ENCODE assay signal across 8 cellular contexts in genomic region chr1:150566589-150567340, GRCh38. TPM values are rescaled to one million over a fixed set of nuclear protein-coding genes. Genes with fewer than 3 reads are reported as not detected.
A peak's percentile ranks its signal among the peaks of the same experiment; 100 is the strongest.
DNase-seq lines count a peak whose midpoint lies in the region; ATAC-seq, FAIRE-seq and TF ChIP-seq lines count a peak whose summit lies in the region.

No MANE protein-coding gene starts in this region.

- H3K79me2 ChIP-seq in endothelial cell of umbilical vein (ENCODE audit: control insufficient read depth, insufficient read depth, low read length), result peaks cover 12% of the 10 kb centered on the region

- no peaks in the 10 kb centered on the region for H4K20me1 ChIP-seq in endothelial cell of umbilical vein (replicated peaks; ENCODE audit: control insufficient read depth, extremely low read depth, insufficient read depth, low read length)

- H3K4me2 ChIP-seq in endothelial cell of umbilical vein (ENCODE audit: insufficient read depth, low read length), result no peak overlapping the region

- FAIRE-seq in endothelial cell of umbilical vein (lab: Jason Lieb, UNC), result no peak

- TF ChIP-seq CTCF in CD8-positive, alpha-beta T cell (IDR thresholded peaks at IDR 0.05), result no peak
- no peak for TF ChIP-seq CTCF in endothelial cell of umbilical vein (IDR thresholded peaks at IDR 0.05; ENCODE audit: extremely low read depth in 1 of 2, insufficient read depth in 1 of 2, low read depth in 1 of 2, low read length in 2 of 2)
- no peak for TF ChIP-seq CTCF in ovary (IDR thresholded peaks at IDR 0.05)

- POLR2A ChIA-PET in CD8-positive, alpha-beta T cell (lab: Charles Lee), result interaction anchor here (1.0 to 14.6 kb wide), 4 partner anchors 9 to 203 kb away, joined by 3 to 584 read pairs (median 6); partner anchors contain the start of genes MCL1 and RPRD2
- POLR2A ChIA-PET in endothelial cell of umbilical vein (lab: Charles Lee), result interaction anchor here (1.3 to 3.7 kb wide), 2 partner anchors 12 to 13 kb away, joined by 3 to 37 read pairs; partner anchors contain the start of gene MCL1

- no peak overlapping the region for H2AFZ ChIP-seq in endothelial cell of umbilical vein (ENCODE audit: low read depth, low read length)

- no peak for ATAC-seq in CD8-positive, alpha-beta T cell
- ATAC-seq in HG02588 (IDR thresholded peaks at IDR 0.05; ENCODE audit: unreplicated experiment) (no peak), HG03095 (IDR thresholded peaks at IDR 0.05; ENCODE audit: unreplicated experiment) (no peak), GM19035 (IDR thresholded peaks at IDR 0.05; ENCODE audit: unreplicated experiment) (no peak)

- no peaks in the 10 kb centered on the region for H3K9me3 Mint-ChIP-seq in CD8-positive, alpha-beta T cell

- H3K27ac Mint-ChIP-seq in CD8-positive, alpha-beta T cell, result peak overlapping the region; percentile 98

- intact Hi-C loops in CD8-positive, alpha-beta T cell (cut with DNase I, micrococcal nuclease), result loop anchor here in 1 of 2 experiments (1.0 to 10.0 kb wide), 3 partner anchors 10 to 408 kb away; partner anchors contain the start of genes ANP32E and CERS2
- intact Hi-C loops in endothelial cell of umbilical vein (cut with micrococcal nuclease), result no loop called here
- intact Hi-C loops in ovary (cut with DNase I), result loop anchor here in 1 of 4 donors (5.0 kb wide), 1 partner anchor 46 kb away; no protein-coding TSS in a partner anchor

- peaks cover 85% of the 10 kb centered on the region for H3K4me1 Mint-ChIP-seq in CD8-positive, alpha-beta T cell (ENCODE audit: low read depth)

- dilution Hi-C loops in endothelial cell of umbilical vein (cut with MboI; ENCODE audit: extremely low pct_ligation_motif_present, low sequenced_read_pairs), result no loop called here

- TF ChIP-seq POLR2A in endothelial cell of umbilical vein (IDR thresholded peaks at IDR 0.05; ENCODE audit: low read depth, low read length) (no peak), ovary (IDR thresholded peaks at IDR 0.05) (peak; percentile 13)

- no peaks in the 10 kb centered on the region for H3K36me3 ChIP-seq in CD8-positive, alpha-beta T cell (ENCODE audit: insufficient read depth, low read length)
- no peaks in the 10 kb centered on the region for H3K36me3 ChIP-seq in SJCRH30
- peaks cover 0 to 3% of the 10 kb centered on the region in 2 experiments for H3K36me3 ChIP-seq in endothelial cell of umbilical vein (ENCODE audit: control insufficient read depth in 2 of 2, extremely low read depth in 1 of 2, insufficient read depth in 2 of 2, low read length in 2 of 2)
- H3K36me3 ChIP-seq in ovary, result no peaks in the 10 kb centered on the region

- no peaks in the 10 kb centered on the region for H3K27me3 ChIP-seq in CD8-positive, alpha-beta T cell (ENCODE audit: insufficient read depth, low read length)
- H3K27me3 ChIP-seq in SJCRH30 (no peaks in the 10 kb centered on the region), endothelial cell of umbilical vein (ENCODE audit: control insufficient read depth in 2 of 2, insufficient read depth in 2 of 2, low read length in 2 of 2) (no peaks in the 10 kb centered on the region), ovary (no peaks in the 10 kb centered on the region)

- H3K27ac ChIP-seq in CD8-positive, alpha-beta T cell (ENCODE audit: low read depth, low read length), result peak overlapping the region; percentile 53
- peak overlapping the region; percentile 92 for H3K27ac ChIP-seq in SJCRH30
- H3K27ac ChIP-seq in endothelial cell of umbilical vein (ENCODE audit: insufficient read depth, low read depth, low read length), result peak overlapping the region; percentile 84
- H3K27ac ChIP-seq in ovary, result peak overlapping the region; percentile 65 to 91

- peak overlapping the region; percentile 80 for H3K4me3 Mint-ChIP-seq in CD8-positive, alpha-beta T cell

- CTCF ChIA-PET in CD8-positive, alpha-beta T cell (lab: Charles Lee), result interaction anchor here (0.6 to 34.3 kb wide), 5 partner anchors 6 to 52 kb away, joined by 3 to 799 read pairs (median 349); partner anchors contain the start of genes ENSA and MCL1
- CTCF ChIA-PET in endothelial cell of umbilical vein (lab: Charles Lee), result interaction anchor here (8.5 to 13.9 kb wide), 2 partner anchors 9 to 51 kb away, joined by 184 to 288 read pairs; partner anchors contain the start of gene MCL1

- H3K4me1 ChIP-seq in CD8-positive, alpha-beta T cell (ENCODE audit: insufficient read depth, low read length), result peaks cover 94% of the 10 kb centered on the region
- H3K4me1 ChIP-seq in SJCRH30 (peaks cover 43% of the 10 kb centered on the region), endothelial cell of umbilical vein (ENCODE audit: control insufficient read depth, extremely low read depth, insufficient read depth, low read length) (peaks cover 61% of the 10 kb centered on the region), ovary (ENCODE audit: insufficient read depth) (peaks cover 53% of the 10 kb centered on the region)

- DNase-seq in CD8-positive, alpha-beta T cell, result peak in 1 of 7 experiments; percentile 6
- no peak for DNase-seq in SJCRH30
- peak; percentile 20 for DNase-seq in endothelial cell of umbilical vein (ENCODE audit: low read depth, low spot score)
- DNase-seq in ovary, result peak in 1 of 5 donors; percentile 9
- no peak for DNase-seq in NCI-H510A (lab: John Stamatoyannopoulos, UW)

- H3K4me3 ChIP-seq in CD8-positive, alpha-beta T cell (ENCODE audit: low read depth, low read length), result peak overlapping the region; percentile 59
- H3K4me3 ChIP-seq in SJCRH30 (no peak overlapping the region), endothelial cell of umbilical vein (replicated peaks in 1 of 3; ENCODE audit: insufficient read depth in 1 of 3, low read depth in 1 of 3, low read length in 3 of 3) (no peak overlapping the region), ovary (peak overlapping the region; percentile 27)

- peak overlapping the region; percentile 79 for H3K9ac ChIP-seq in endothelial cell of umbilical vein (replicated peaks; ENCODE audit: extremely low read depth, insufficient read depth, low read length)

- H3K9me1 ChIP-seq in endothelial cell of umbilical vein (replicated peaks; ENCODE audit: control insufficient read depth, extremely low read depth, insufficient read depth, low read length), result no peaks in the 10 kb centered on the region

- no peak for TF ChIP-seq EP300 in ovary (IDR thresholded peaks at IDR 0.05)

- no TSS peak for BruUV-seq in endothelial cell of umbilical vein (replicated peaks; lab: Mats Ljungman, UMichigan)

- WGBS in ovary, 3 donors, result 63 to 71% (median 64%) methylated on average over 12 of the region's 12 CpGs

- peaks cover 16% of the 10 kb centered on the region for H3K36me3 Mint-ChIP-seq in CD8-positive, alpha-beta T cell

- no peaks in the 10 kb centered on the region for H3K9me3 ChIP-seq in CD8-positive, alpha-beta T cell (ENCODE audit: low read length)
- H3K9me3 ChIP-seq in SJCRH30 (replicated peaks), result no peaks in the 10 kb centered on the region
- no peaks in the 10 kb centered on the region for H3K9me3 ChIP-seq in endothelial cell of umbilical vein (replicated peaks; ENCODE audit: control insufficient read depth, insufficient read depth, low read length)
- no peaks in the 10 kb centered on the region for H3K9me3 ChIP-seq in ovary

- H3K27me3 Mint-ChIP-seq in CD8-positive, alpha-beta T cell (ENCODE audit: low read depth), result no peaks in the 10 kb centered on the region

RNA-seq across cellular contexts. Expression of gene MCL1, which starts 12.6 kb away (rescaled TPM):
- 100 to 1,000 TPM; 682 to 685 TPM for total RNA-seq in CD8-positive, alpha-beta T cell
- 99.4 and 104 TPM in 2 replicates for total RNA-seq in SJCRH30 (2014; rRNA removed; shearing (Covaris generic))
- total RNA-seq in endothelial cell of umbilical vein (186 and 212 TPM in 2 replicates), ovary (100 to 1,000 TPM in 6 of 7 donors, 10 to 100 TPM in 1; 91.1 to 280 (median 145) TPM)
- polyA plus RNA-seq in endothelial cell of umbilical vein (63.9 and 87.3 TPM in 2 replicates), ovary (100 to 1,000 TPM in 1 of 2 donors, 10 to 100 TPM in 1; 74.2 to 209 TPM)
- polyA plus RNA-seq in endothelial cell of umbilical vein (2011; cell fraction: cytosol; rRNA removed), result 71.3 and 83.7 TPM in 2 replicates
- polyA plus RNA-seq in endothelial cell of umbilical vein (2011; cell fraction: nucleus; rRNA removed), result 334 and 381 TPM in 2 replicates
- 120 and 171 TPM in 2 replicates for polyA plus RNA-seq in endothelial cell of umbilical vein (2012)
- 129 and 158 TPM in 2 replicates for polyA minus RNA-seq in endothelial cell of umbilical vein
- 105 TPM for polyA minus RNA-seq in endothelial cell of umbilical vein (2011; cell fraction: cytosol; rRNA and poly(A)+ RNA removed)
- 263 and 290 TPM in 2 replicates for polyA minus RNA-seq in endothelial cell of umbilical vein (2011; cell fraction: nucleus; rRNA and poly(A)+ RNA removed)

RNA-seq across cellular contexts. Expression of gene ADAMTSL4, which starts 17.6 kb away (rescaled TPM):
- total RNA-seq in CD8-positive, alpha-beta T cell, result not detected
- total RNA-seq in SJCRH30 (2014; rRNA removed; shearing (Covaris generic)), result not detected in 2 replicates
- total RNA-seq in endothelial cell of umbilical vein (0.37 and 0.73 TPM in 2 replicates), ovary (10 to 100 TPM; 11.6 to 86.6 (median 22.5) TPM)
- polyA plus RNA-seq in endothelial cell of umbilical vein (0.96 and 1.0 TPM in 2 replicates), ovary (10 to 100 TPM in 1 of 2 donors, 1 to 10 TPM in 1; 8.8 to 12.1 TPM)
- polyA plus RNA-seq in endothelial cell of umbilical vein (2011; cell fraction: cytosol; rRNA removed), result 0.67 and 0.75 TPM in 2 replicates
- polyA plus RNA-seq in endothelial cell of umbilical vein (2011; cell fraction: nucleus; rRNA removed), result 0.63 and 0.74 TPM in 2 replicates
- polyA plus RNA-seq in endothelial cell of umbilical vein (2012), result 3.0 and 3.6 TPM in 2 replicates
- polyA minus RNA-seq in endothelial cell of umbilical vein, result 2.5 and 4.0 TPM in 2 replicates
- polyA minus RNA-seq in endothelial cell of umbilical vein (2011; cell fraction: cytosol; rRNA and poly(A)+ RNA removed), result 2.8 TPM
- 0.58 TPM in 1 of 2 replicates, not detected in the other for polyA minus RNA-seq in endothelial cell of umbilical vein (2011; cell fraction: nucleus; rRNA and poly(A)+ RNA removed)

RNA-seq across cellular contexts. Expression of gene FALEC, which starts 51.2 kb away (rescaled TPM):
- not detected for total RNA-seq in CD8-positive, alpha-beta T cell
- 0.28 TPM in 1 of 2 replicates, not detected in the other for total RNA-seq in SJCRH30 (2014; rRNA removed; shearing (Covaris generic))
- total RNA-seq in endothelial cell of umbilical vein (not detected in 2 replicates), ovary (1 to 10 TPM in 1 of 7 donors, under 1 TPM in 2, not detected in 4; 0.69 to 1.7 (median 0.86) TPM)
- polyA plus RNA-seq in endothelial cell of umbilical vein (not detected in 2 replicates), ovary (under 1 TPM in 1 of 2 donors, not detected in 1; 0.51 TPM)
- not detected in 2 replicates for polyA plus RNA-seq in endothelial cell of umbilical vein (2011; cell fraction: cytosol; rRNA removed)
- not detected in 2 replicates for polyA plus RNA-seq in endothelial cell of umbilical vein (2011; cell fraction: nucleus; rRNA removed)
- not detected in 2 replicates for polyA plus RNA-seq in endothelial cell of umbilical vein (2012)
- 0.42 TPM in 1 of 2 replicates, not detected in the other for polyA minus RNA-seq in endothelial cell of umbilical vein
- polyA minus RNA-seq in endothelial cell of umbilical vein (2011; cell fraction: cytosol; rRNA and poly(A)+ RNA removed), result not detected
- not detected in 2 replicates for polyA minus RNA-seq in endothelial cell of umbilical vein (2011; cell fraction: nucleus; rRNA and poly(A)+ RNA removed)

RNA-seq across cellular contexts. Expression of gene ECM1, which starts 58.9 kb away (rescaled TPM):
- not detected for total RNA-seq in CD8-positive, alpha-beta T cell
- 5.0 TPM in 2 replicates for total RNA-seq in SJCRH30 (2014; rRNA removed; shearing (Covaris generic))
- 7.2 and 7.3 TPM in 2 replicates for total RNA-seq in endothelial cell of umbilical vein
- polyA plus RNA-seq in endothelial cell of umbilical vein, result 16.6 and 20.5 TPM in 2 replicates
- polyA plus RNA-seq in endothelial cell of umbilical vein (2011; cell fraction: cytosol; rRNA removed), result 8.3 and 10.8 TPM in 2 replicates
- 12.9 and 14.6 TPM in 2 replicates for polyA plus RNA-seq in endothelial cell of umbilical vein (2011; cell fraction: nucleus; rRNA removed)
- polyA plus RNA-seq in endothelial cell of umbilical vein (2012), result 8.8 and 12.4 TPM in 2 replicates
- 7.0 and 10.2 TPM in 2 replicates for polyA minus RNA-seq in endothelial cell of umbilical vein
- polyA minus RNA-seq in endothelial cell of umbilical vein (2011; cell fraction: cytosol; rRNA and poly(A)+ RNA removed), result 3.7 TPM
- polyA minus RNA-seq in endothelial cell of umbilical vein (2011; cell fraction: nucleus; rRNA and poly(A)+ RNA removed), result 2.5 and 2.9 TPM in 2 replicates
- 10 to 100 TPM in 1 of 7 donors, 1 to 10 TPM in 6; 1.8 to 11.0 (median 6.2) TPM for total RNA-seq in ovary
- 10 to 100 TPM in 1 of 2 donors, 1 to 10 TPM in 1; 4.3 to 16.7 TPM for polyA plus RNA-seq in ovary

Comparison
In these comparisons a context has a peak if more than half of its experiments do, and no peak if none do; other contexts are left out.
1. H3K4me3 ChIP-seq: peak in CD8-positive, alpha-beta T cell (single experiment) and ovary (single experiment); none in SJCRH30 (single experiment) and endothelial cell of umbilical vein (0 of 3).
2. Peak in every context shown above with its lines, with median percentiles within 50 percentile points of each other: H3K27ac ChIP-seq.